In genomic region chr19:6806488-6806887, GRCh38 we compare ENCODE assay signal across 23 cellular contexts. TPM values are rescaled to one million over a fixed set of nuclear protein-coding genes. Genes with fewer than 3 reads are reported as not detected.
DNase-seq lines count a peak whose midpoint lies in the region; ATAC-seq and TF ChIP-seq lines count a peak whose summit lies in the region.
"Had no signal": no experiment of that assay in that cellular context is flagged by ENCODE, and none has a peak within 500 bp of the region (broad histone marks: within the 10 kb centered on the region; RNA-seq: fewer than 3 reads in every experiment).

No MANE protein-coding gene starts in this region.

- H3K18ac ChIP-seq in mesendoderm (ENCODE audit: low read length), result no peak overlapping the region

- H2BK5ac ChIP-seq in mesendoderm (ENCODE audit: low read length), result no peak overlapping the region

- H3K9ac ChIP-seq in mesendoderm (ENCODE audit: low read length), result no peak overlapping the region
- H3K9ac ChIP-seq: GM23248 had no signal

- H3K4ac ChIP-seq in mesendoderm (ENCODE audit: low read depth, low read length), result no peak overlapping the region

- TF ChIP-seq CTCF in tibial artery (IDR thresholded peaks at IDR 0.05), result no peak
- no peak for TF ChIP-seq CTCF in esophagus muscularis mucosa (IDR thresholded peaks at IDR 0.05)

- intact Hi-C loops in tibial artery (cut with DNase I; ENCODE audit: low total_unique reads), result no loop called here
- intact Hi-C loops in left ventricle myocardium superior (cut with micrococcal nuclease), result no loop called here
- intact Hi-C loops in esophagus muscularis mucosa (cut with DNase I), result no loop called here

- H3K4me1 ChIP-seq in mesendoderm (ENCODE audit: control insufficient read depth, low read depth, low read length) (no peaks in the 10 kb centered on the region), tibial artery (peaks cover 0 to 3% (median under 1%) of the 10 kb centered on the region in 4 donors), esophagus muscularis mucosa (peaks cover 2 to 4% (median 3%) of the 10 kb centered on the region in 4 donors)
- H3K4me1 ChIP-seq: BE2C, SJCRH30 had no signal

- no peak overlapping the region for H4K8ac ChIP-seq in mesendoderm (ENCODE audit: low read depth, low read length)

- TF ChIP-seq POLR2A in esophagus muscularis mucosa (IDR thresholded peaks at IDR 0.05; ENCODE audit: low read depth), result no peak

- no peak overlapping the region for H2BK15ac ChIP-seq in mesendoderm (replicated peaks; ENCODE audit: low read depth)

- H3K56ac ChIP-seq in mesendoderm (ENCODE audit: low read length), result no peak overlapping the region

- H2BK120ac ChIP-seq in mesendoderm (ENCODE audit: low read depth, low read length), result no peak overlapping the region

- DNase-seq in Caki2 (ENCODE audit: low read depth) (peak; percentile 6), H7 (peak; percentile 42), RPMI7951 (ENCODE audit: low read depth) (peak; percentile 28), mesendoderm (peak; percentile 15), tibial artery (no peak), left ventricle myocardium superior (no peak), esophagus muscularis mucosa (ENCODE audit: extremely low spot score) (no peak)
- DNase-seq: activated CD4-positive, CD25-positive, alpha-beta regulatory T cell treated with anti-CD3 and anti-CD28 coated beads, Interleukin-2, amount 50 U/mL, for 72 hours; activated CD8-positive, alpha-beta memory T cell treated with anti-CD3 and anti-CD28 coated beads, Interleukin-2, amount 50 U/mL, for 48 hours; activated naive CD4-positive, alpha-beta T cell; BE2C; GM23248; hippocampal formation; KBM-7; kidney; NCI-H1417; nucleus accumbens; retina; SJCRH30; stimulated activated CD4-positive, alpha-beta T cell treated with anti-CD3 and anti-CD28 coated beads, Interleukin-12 subunit alpha, Interleukin-12 subunit beta, amount 100 ng/mL, for 4 hours had no signal

- H2AK5ac ChIP-seq in mesendoderm (ENCODE audit: low read length), result no peak overlapping the region

- H3K79me1 ChIP-seq in mesendoderm (ENCODE audit: low read length), result no peaks in the 10 kb centered on the region

- H3K9me3 ChIP-seq in tibial artery (no peaks in the 10 kb centered on the region), esophagus muscularis mucosa (peaks cover 0 to 7% (median 0%) of the 10 kb centered on the region in 4 donors)
- H3K9me3 ChIP-seq: BE2C had no signal

- no peaks in the 10 kb centered on the region for H3K79me2 ChIP-seq in mesendoderm (ENCODE audit: control insufficient read depth, insufficient read depth, low read length)

- H3K27ac ChIP-seq in mesendoderm (ENCODE audit: low read depth, low read length) (no peak overlapping the region), tibial artery (no peak overlapping the region), esophagus muscularis mucosa (replicated peaks in 1 of 4) (no peak overlapping the region)
- H3K27ac ChIP-seq: GM23248, HL-60, SJCRH30 had no signal

- in situ Hi-C loops in Caki2 (cut with HindIII; ENCODE audit: low pct_unique_long_range_greater_than_20kb, low sequenced_read_pairs), result no loop called here

- no CpG with 5 or more reads among the region's 4 CpGs for WGBS in mesendoderm (ENCODE audit: extremely low coverage, insufficient coverage, low lambda C conversion rate)
- 77% methylated on average over 4 of the region's 4 CpGs for WGBS in esophagus muscularis mucosa

- no peak overlapping the region for H3K4me2 ChIP-seq in mesendoderm (ENCODE audit: low read length)

- no peaks in the 10 kb centered on the region for H3K27me3 ChIP-seq in H7 (ENCODE audit: control insufficient read depth, insufficient read depth, low read length)
- no peaks in the 10 kb centered on the region for H3K27me3 ChIP-seq in mesendoderm (ENCODE audit: insufficient read depth, low read length, poor library complexity)
- H3K27me3 ChIP-seq in tibial artery, result peaks cover 0 to 11% of the 10 kb centered on the region in 2 donors
- H3K27me3 ChIP-seq in esophagus muscularis mucosa, result peaks cover 0 to 77% (median 2%) of the 10 kb centered on the region in 4 donors
- H3K27me3 ChIP-seq: BE2C, SJCRH30 had no signal

- H3K36me3 ChIP-seq in H7 (replicated peaks; ENCODE audit: control insufficient read depth, insufficient read depth, low read length) (no peaks in the 10 kb centered on the region), mesendoderm (ENCODE audit: control insufficient read depth, insufficient read depth, low read length) (no peaks in the 10 kb centered on the region), tibial artery (no peaks in the 10 kb centered on the region), esophagus muscularis mucosa (no peaks in the 10 kb centered on the region)
- H3K36me3 ChIP-seq: BE2C, SJCRH30 had no signal

- H4K5ac ChIP-seq in mesendoderm (ENCODE audit: low read length), result no peak overlapping the region

- H3K4me3 ChIP-seq in H7 (ENCODE audit: insufficient read depth, low read depth, low read length) (no peak overlapping the region), mesendoderm (ENCODE audit: low read length) (no peak overlapping the region), tibial artery (no peak overlapping the region), esophagus muscularis mucosa (no peak overlapping the region)
- H3K4me3 ChIP-seq: GM23248, SJCRH30 had no signal

- TF ChIP-seq EP300 in esophagus muscularis mucosa (IDR thresholded peaks at IDR 0.05), result no peak

- no peak overlapping the region for H3K23ac ChIP-seq in mesendoderm (ENCODE audit: low read length)

- ATAC-seq in left ventricle myocardium superior (no peak), HG03097 (IDR thresholded peaks at IDR 0.05; ENCODE audit: low FRiP score, unreplicated experiment) (no peak)

RNA-seq across cellular contexts. Expression of gene VAV1, which starts 34.0 kb away (rescaled TPM):
- total RNA-seq in Caki2 (2014; rRNA removed; shearing (Covaris generic); ENCODE audit: low replicate concordance), result 5.3 and 6.8 TPM in 2 replicates
- 9.5 and 13.3 TPM in 2 replicates for total RNA-seq in H7 (2014; rRNA removed; shearing (Covaris generic))
- 0.12 TPM in 1 of 2 replicates, not detected in the other for total RNA-seq in RPMI7951 (2014; rRNA removed; shearing (Covaris generic))
- 1.0 TPM for polyA plus RNA-seq in mesendoderm (2013, experiment 1 of 2)
- polyA plus RNA-seq in mesendoderm (2013, experiment 2 of 2), result 0.92 TPM
- total RNA-seq in left ventricle myocardium superior (2.6 TPM), esophagus muscularis mucosa (1 to 10 TPM; 2.9 to 8.0 (median 4.1) TPM)
- total RNA-seq: GM23248, mesothelial cell of epicardium, SJCRH30 had no signal
- polyA plus RNA-seq: GM23248 had no signal

RNA-seq across cellular contexts. Expression of gene SH2D3A, which starts 39.3 kb away (rescaled TPM):
- 12.9 and 22.1 TPM in 2 replicates for total RNA-seq in Caki2 (2014; rRNA removed; shearing (Covaris generic); ENCODE audit: low replicate concordance)
- 11.7 and 12.8 TPM in 2 replicates for total RNA-seq in H7 (2014; rRNA removed; shearing (Covaris generic))
- total RNA-seq in RPMI7951 (2014; rRNA removed; shearing (Covaris generic)), result not detected in 2 replicates
- 39.0 TPM for polyA plus RNA-seq in mesendoderm (2013, experiment 1 of 2)
- polyA plus RNA-seq in mesendoderm (2013, experiment 2 of 2), result 41.0 TPM
- 0.15 TPM for total RNA-seq in left ventricle myocardium superior
- total RNA-seq in esophagus muscularis mucosa, result under 1 TPM in 2 of 4 donors, not detected in 2; 0.33 to 0.34 TPM
- total RNA-seq: GM23248, SJCRH30 had no signal
- polyA plus RNA-seq: GM23248 had no signal

Comparison
In these comparisons a context has a peak if more than half of its experiments do, and no peak if none do; other contexts are left out.
1. DNase-seq: peak in Caki2 (single experiment), H7 (single experiment), RPMI7951 (single experiment) and mesendoderm (single experiment); none in tibial artery (0 of 2), left ventricle myocardium superior (single experiment) and esophagus muscularis mucosa (single experiment).